ENCODE assay signal across 9 cellular contexts in genomic region chr14:105088812-105089745, GRCh38. TPM values are rescaled to one million over a fixed set of nuclear protein-coding genes. Genes with fewer than 3 reads are reported as not detected.
DNase-seq lines count a peak whose midpoint lies in the region; ATAC-seq and TF ChIP-seq lines count a peak whose summit lies in the region.
"Had no signal": no experiment of that assay in that cellular context is flagged by ENCODE, and none has a peak within 500 bp of the region (broad histone marks: within the 10 kb centered on the region; RNA-seq: fewer than 3 reads in every experiment).

No MANE protein-coding gene starts in this region.

- H3K4me1 ChIP-seq in fibroblast of lung (ENCODE audit: control insufficient read depth, extremely low read depth, insufficient read depth, low read length) (peaks cover 32% of the 10 kb centered on the region), lower lobe of right lung (peaks cover 60% of the 10 kb centered on the region)

- peak overlapping the region; percentile 48 for H3K4me2 ChIP-seq in fibroblast of lung (ENCODE audit: extremely low read depth, insufficient read depth, low read length)

- TF ChIP-seq CTCF in fibroblast of lung (conservative IDR thresholded peaks at IDR 0.05 in 1 of 2, IDR thresholded peaks at IDR 0.05 in 1 of 2; ENCODE audit: low read depth in 1 of 2, low read length in 2 of 2) (no peak), lower lobe of right lung (IDR thresholded peaks at IDR 0.05) (no peak)

- H3K9me3 Mint-ChIP-seq in T-helper 2 cell treated with Interferon-gamma antibody and Interleukin-4, amounts not matched to agents 5 μg/mL and 100 μg/mL, for 36 hours, result no peaks in the 10 kb centered on the region

- H3K27ac Mint-ChIP-seq in T-helper 2 cell treated with Interferon-gamma antibody and Interleukin-4, amounts not matched to agents 5 μg/mL and 100 μg/mL, for 36 hours, result no peak overlapping the region

- no peaks in the 10 kb centered on the region for H3K36me3 Mint-ChIP-seq in T-helper 2 cell treated with Interferon-gamma antibody and Interleukin-4, amounts not matched to agents 5 μg/mL and 100 μg/mL, for 36 hours (ENCODE audit: low read depth)

- H3K36me3 ChIP-seq in fibroblast of lung (ENCODE audit: control insufficient read depth, insufficient read depth, low read length) (no peaks in the 10 kb centered on the region), lower lobe of right lung (no peaks in the 10 kb centered on the region)

- H3K4me3 Mint-ChIP-seq in T-helper 2 cell treated with Interferon-gamma antibody and Interleukin-4, amounts not matched to agents 5 μg/mL and 100 μg/mL, for 36 hours, result peak overlapping the region; percentile 66

- no peaks in the 10 kb centered on the region for H4K20me1 ChIP-seq in fibroblast of lung (ENCODE audit: control insufficient read depth, extremely low read depth, insufficient read depth, low read length)

- intact Hi-C loops in lower lobe of right lung (cut with DNase I), result no loop called here

- H3K4me3 ChIP-seq in fibroblast of lung (replicated peaks in 1 of 4; ENCODE audit: control extremely low read depth in 1 of 4, insufficient read depth in 1 of 4, low read depth in 3 of 4, low read length in 4 of 4) (no peak overlapping the region), lower lobe of right lung (no peak overlapping the region)

- H3K27ac ChIP-seq in fibroblast of lung (ENCODE audit: insufficient read depth, low read length), result peak overlapping the region; percentile 73
- no peak overlapping the region for H3K27ac ChIP-seq in lower lobe of right lung

- H3K4me1 Mint-ChIP-seq in T-helper 2 cell treated with Interferon-gamma antibody and Interleukin-4, amounts not matched to agents 5 μg/mL and 100 μg/mL, for 36 hours (ENCODE audit: low read depth), result peaks cover 8% of the 10 kb centered on the region

- peaks cover 10% of the 10 kb centered on the region for H3K27me3 Mint-ChIP-seq in T-helper 2 cell treated with Interferon-gamma antibody and Interleukin-4, amounts not matched to agents 5 μg/mL and 100 μg/mL, for 36 hours (ENCODE audit: low read depth)

- H2AFZ ChIP-seq in fibroblast of lung (ENCODE audit: low read length), result no peak overlapping the region

- no peak for ATAC-seq in lower lobe of right lung

- no peak overlapping the region for H3K9ac ChIP-seq in fibroblast of lung (ENCODE audit: insufficient read depth, low read length)

- H3K27me3 ChIP-seq in fibroblast of lung (ENCODE audit: control insufficient read depth, insufficient read depth, low read length) (no peaks in the 10 kb centered on the region), lower lobe of right lung (ENCODE audit: low read depth) (peaks cover 15% of the 10 kb centered on the region)

- H3K9me3 ChIP-seq in fibroblast of lung (ENCODE audit: control insufficient read depth, insufficient read depth, low read depth, low read length), result no peaks in the 10 kb centered on the region
- no peaks in the 10 kb centered on the region for H3K9me3 ChIP-seq in lower lobe of right lung

- H3K79me2 ChIP-seq in fibroblast of lung (ENCODE audit: control insufficient read depth, insufficient read depth, low read length), result no peaks in the 10 kb centered on the region

- DNase-seq in T-helper 2 cell treated with Interferon-gamma antibody and Interleukin-4, amounts not matched to agents 5 μg/mL and 100 μg/mL, for 36 hours (ENCODE audit: low spot score), result no peak
- DNase-seq in T-helper 2 cell (no peak), NCI-H524 treated with DMSO at 0.1 percent for 48 hours (lab: John Stamatoyannopoulos, UW) (peak; percentile 52), fibroblast of lung (ENCODE audit: low read depth in 2 of 2) (peak; percentile 35 to 38), NCI-H510A treated with DMSO at 0.1 percent for 48 hours (lab: John Stamatoyannopoulos, UW) (no peak), kidney tubule cell (ENCODE audit: low spot score) (no peak), lower lobe of right lung (no peak)
- peak; percentile 25 for DNase-seq in stimulated activated CD8-positive, alpha-beta memory T cell treated with anti-CD3 and anti-CD28 coated beads, Interleukin-4, amount 100 ng/mL, for 48 hours
- DNase-seq: anterior cingulate cortex had no signal

RNA-seq across cellular contexts. Expression of gene GPR132, which starts 23.8 kb away (rescaled TPM):
- total RNA-seq in fibroblast of lung (0.17 and 0.26 TPM in 2 replicates), lower lobe of right lung (7.2 TPM)
- not detected in 2 replicates for polyA plus RNA-seq in fibroblast of lung
- 0.05 TPM in 1 of 2 replicates, not detected in the other for polyA plus RNA-seq in fibroblast of lung (2012)
- polyA minus RNA-seq in fibroblast of lung (ENCODE audit: low replicate concordance), result not detected in 2 replicates

Comparison
In these comparisons a context has a peak if more than half of its experiments do, and no peak if none do; other contexts are left out.
1. DNase-seq: peak in NCI-H524 treated with DMSO at 0.1 percent for 48 hours (single experiment), fibroblast of lung (2 of 2) and stimulated activated CD8-positive, alpha-beta memory T cell treated with anti-CD3 and anti-CD28 coated beads, Interleukin-4, amount 100 ng/mL, for 48 hours (single experiment); none in T-helper 2 cell treated with Interferon-gamma antibody and Interleukin-4, amounts not matched to agents 5 μg/mL and 100 μg/mL, for 36 hours (single experiment), T-helper 2 cell (0 of 5), NCI-H510A treated with DMSO at 0.1 percent for 48 hours (single experiment), kidney tubule cell (single experiment) and lower lobe of right lung (single experiment).